In genomic region chr6:141321486-141322347, GRCh38 we compare ENCODE assay signal across 14 cellular contexts.
DNase-seq lines count a peak whose midpoint lies in the region; ATAC-seq and TF ChIP-seq lines count a peak whose summit lies in the region.
"Had no signal": no experiment of that assay in that cellular context is flagged by ENCODE, and none has a peak within 500 bp of the region (broad histone marks: within the 10 kb centered on the region; RNA-seq: fewer than 3 reads in every experiment).

No MANE protein-coding gene starts in this region.

- TF ChIP-seq CTCF in brain microvascular endothelial cell (IDR thresholded peaks at IDR 0.05; ENCODE audit: low read depth, low read length, missing control alignments) = no peak
- TF ChIP-seq CTCF in right lobe of liver (IDR thresholded peaks at IDR 0.05) = no peak

- peak; percentile 62 to 74 (median 68) for ATAC-seq in right lobe of liver

- H3K4me1 ChIP-seq in right lobe of liver = no peaks in the 10 kb centered on the region
- no peaks in the 10 kb centered on the region for H3K4me1 ChIP-seq in effector memory CD4-positive, alpha-beta T cell (ENCODE audit: control insufficient read depth, insufficient read depth, low read length, poor library complexity, severe bottlenecking)
- H3K4me1 ChIP-seq: BE2C had no signal

- in situ Hi-C loops in brain microvascular endothelial cell (cut with HindIII; ENCODE audit: low pct_ligation_motif_present, low sequenced_read_pairs) = no loop called here

- no peak for TF ChIP-seq POLR2A in right lobe of liver (IDR thresholded peaks at IDR 0.05)

- H3K27me3 ChIP-seq in brain microvascular endothelial cell (replicated peaks) (no peaks in the 10 kb centered on the region), right lobe of liver (no peaks in the 10 kb centered on the region)
- no peaks in the 10 kb centered on the region for H3K27me3 ChIP-seq in effector memory CD4-positive, alpha-beta T cell (replicated peaks; ENCODE audit: control insufficient read depth, insufficient read depth, low read length, poor library complexity, severe bottlenecking)
- H3K27me3 ChIP-seq: BE2C had no signal

- intact Hi-C loops in right lobe of liver (cut with DNase I) = no loop called here

- H3K27ac ChIP-seq in brain microvascular endothelial cell = no peak overlapping the region
- H3K27ac ChIP-seq in right lobe of liver = no peak overlapping the region
- H3K27ac ChIP-seq in effector memory CD4-positive, alpha-beta T cell (ENCODE audit: insufficient read depth, low read length, poor library complexity, severe bottlenecking) = no peak overlapping the region

- H3K36me3 ChIP-seq in brain microvascular endothelial cell (replicated peaks) = no peaks in the 10 kb centered on the region
- H3K36me3 ChIP-seq in right lobe of liver = no peaks in the 10 kb centered on the region
- H3K36me3 ChIP-seq in effector memory CD4-positive, alpha-beta T cell (ENCODE audit: control insufficient read depth, insufficient read depth, low read length) = no peaks in the 10 kb centered on the region
- H3K36me3 ChIP-seq: BE2C had no signal

- WGBS in right lobe of liver (ENCODE audit: insufficient coverage, low coverage, low lambda C conversion rate, missing lambda C conversion rate) = 65% methylated on average over 5 of the region's 5 CpGs

- H3K9me3 ChIP-seq in right lobe of liver = no peaks in the 10 kb centered on the region
- no peaks in the 10 kb centered on the region for H3K9me3 ChIP-seq in effector memory CD4-positive, alpha-beta T cell (ENCODE audit: control insufficient read depth, low read length)
- H3K9me3 ChIP-seq: BE2C had no signal

- H3K4me3 ChIP-seq in brain microvascular endothelial cell (ENCODE audit: low read depth, low read length) (no peak overlapping the region), right lobe of liver (no peak overlapping the region)
- no peak overlapping the region for H3K4me3 ChIP-seq in effector memory CD4-positive, alpha-beta T cell (ENCODE audit: insufficient read depth, low read depth, low read length, poor library complexity, severe bottlenecking)

- DNase-seq in AG08396 (ENCODE audit: low spot score) (peak; percentile 2), NCI-H187 treated with DMSO at 0.1 percent for 48 hours (lab: John Stamatoyannopoulos, UW) (peak; percentile 11), brain microvascular endothelial cell (peak; percentile 29), right lobe of liver (no peak), kidney tubule cell (ENCODE audit: low spot score) (no peak), COLO668 (lab: John Stamatoyannopoulos, UW; ENCODE audit: unreplicated experiment) (no peak)
- DNase-seq in activated CD4-positive, CD25-positive, alpha-beta regulatory T cell treated with anti-CD3 and anti-CD28 coated beads, Interleukin-2, amount 50 U/mL, for 72 hours = no peak
- no peak for DNase-seq in effector memory CD4-positive, alpha-beta T cell
- DNase-seq: activated T-cell treated with anti-CD3 and anti-CD28 coated beads, Interleukin-2, amount 50 U/mL, for 48 hours; BE2C; GF-D8; immature natural killer cell; NCI-H226; stimulated activated CD8-positive, alpha-beta memory T cell treated with anti-CD3 and anti-CD28 coated beads, Interleukin-4, amount 100 ng/mL, for 48 hours had no signal

Comparison
In these comparisons a context has a peak if more than half of its experiments do, and no peak if none do; other contexts are left out.
1. DNase-seq: peak in AG08396 (single experiment), NCI-H187 treated with DMSO at 0.1 percent for 48 hours (single experiment) and brain microvascular endothelial cell (single experiment); none in right lobe of liver (0 of 3), kidney tubule cell (single experiment), activated CD4-positive, CD25-positive, alpha-beta regulatory T cell treated with anti-CD3 and anti-CD28 coated beads, Interleukin-2, amount 50 U/mL, for 72 hours (single experiment), effector memory CD4-positive, alpha-beta T cell (0 of 3) and COLO668 (single experiment).